3 cellular contexts compared by ENCODE assay signal in genomic region chr2:230097424-230097823, GRCh38.
TF ChIP-seq lines count a peak whose summit lies in the region.

No MANE protein-coding gene starts in this region.

TF ChIP-seq in liver, 16 proteins besides CTCF, POLR2A, EP300 and RAD21 (continued from another document):
- TF ChIP-seq MAX (IDR thresholded peaks at IDR 0.05), result no peak
- no peak for TF ChIP-seq FOXA2 (IDR thresholded peaks at IDR 0.05)
- no peak for TF ChIP-seq JUND (IDR thresholded peaks at IDR 0.05)
- TF ChIP-seq NR2F2 (IDR thresholded peaks at IDR 0.05), result no peak
- TF ChIP-seq FOXA1 (IDR thresholded peaks at IDR 0.05), result no peak
- TF ChIP-seq YY1 (IDR thresholded peaks at IDR 0.05), result peak; percentile 19
- TF ChIP-seq, protein P1, sequence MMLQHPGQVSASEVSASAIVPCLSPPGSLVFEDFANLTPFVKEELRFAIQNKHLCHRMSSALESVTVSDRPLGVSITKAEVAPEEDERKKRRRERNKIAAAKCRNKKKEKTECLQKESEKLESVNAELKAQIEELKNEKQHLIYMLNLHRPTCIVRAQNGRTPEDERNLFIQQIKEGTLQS (IDR thresholded peaks at IDR 0.05), result no peak
- peak; percentile 58 to 78 for TF ChIP-seq HNF4A (conservative IDR thresholded peaks at IDR 0.05)
- TF ChIP-seq SP1 (IDR thresholded peaks at IDR 0.05), result peak; percentile 31

TF ChIP-seq in HepG2, 621 proteins besides CTCF, POLR2A, EP300 and RAD21 (continued from another document):
- TF ChIP-seq ETS1 (CRISPR knock-in tag; IDR thresholded peaks at IDR 0.05), result no peak
- TF ChIP-seq PAX8 (CRISPR knock-in tag; IDR thresholded peaks at IDR 0.05; ENCODE audit: borderline replicate concordance), result no peak
- TF ChIP-seq ZNF563 (CRISPR knock-in tag; IDR thresholded peaks at IDR 0.05), result no peak
- no peak for TF ChIP-seq CEBPB (IDR thresholded peaks at IDR 0.05; ENCODE audit: borderline replicate concordance, low read depth, low read length)
- no peak for TF ChIP-seq WIZ (CRISPR knock-in tag; IDR thresholded peaks at IDR 0.05)
- no peak for TF ChIP-seq ZBTB8A (CRISPR knock-in tag; IDR thresholded peaks at IDR 0.05; ENCODE audit: borderline replicate concordance, low read depth)
- TF ChIP-seq SALL1 (CRISPR knock-in tag; IDR thresholded peaks at IDR 0.05), result no peak
- TF ChIP-seq ZNF543 (CRISPR knock-in tag; IDR thresholded peaks at IDR 0.05), result no peak
- TF ChIP-seq, protein P2, sequence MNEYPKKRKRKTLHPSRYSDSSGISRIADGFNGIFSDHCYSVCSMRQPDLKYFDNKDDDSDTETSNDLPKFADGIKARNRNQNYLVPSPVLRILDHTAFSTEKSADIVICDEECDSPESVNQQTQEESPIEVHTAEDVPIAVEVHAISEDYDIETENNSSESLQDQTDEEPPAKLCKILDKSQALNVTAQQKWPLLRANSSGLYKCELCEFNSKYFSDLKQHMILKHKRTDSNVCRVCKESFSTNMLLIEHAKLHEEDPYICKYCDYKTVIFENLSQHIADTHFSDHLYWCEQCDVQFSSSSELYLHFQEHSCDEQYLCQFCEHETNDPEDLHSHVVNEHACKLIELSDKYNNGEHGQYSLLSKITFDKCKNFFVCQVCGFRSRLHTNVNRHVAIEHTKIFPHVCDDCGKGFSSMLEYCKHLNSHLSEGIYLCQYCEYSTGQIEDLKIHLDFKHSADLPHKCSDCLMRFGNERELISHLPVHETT (CRISPR knock-in tag; conservative IDR thresholded peaks at IDR 0.05), result no peak
- TF ChIP-seq ZNF296 (CRISPR knock-in tag; conservative IDR thresholded peaks at IDR 0.05), result no peak
- TF ChIP-seq RXRA (CRISPR knock-in tag; IDR thresholded peaks at IDR 0.05), result no peak
- no peak for TF ChIP-seq ZNF564 (CRISPR knock-in tag; IDR thresholded peaks at IDR 0.05)
- TF ChIP-seq MTF1 (CRISPR knock-in tag; IDR thresholded peaks at IDR 0.05), result no peak
- TF ChIP-seq PPARG (CRISPR knock-in tag; conservative IDR thresholded peaks at IDR 0.05), result no peak
- no peak for TF ChIP-seq RFX1 (IDR thresholded peaks at IDR 0.05)
- TF ChIP-seq, protein P3, sequence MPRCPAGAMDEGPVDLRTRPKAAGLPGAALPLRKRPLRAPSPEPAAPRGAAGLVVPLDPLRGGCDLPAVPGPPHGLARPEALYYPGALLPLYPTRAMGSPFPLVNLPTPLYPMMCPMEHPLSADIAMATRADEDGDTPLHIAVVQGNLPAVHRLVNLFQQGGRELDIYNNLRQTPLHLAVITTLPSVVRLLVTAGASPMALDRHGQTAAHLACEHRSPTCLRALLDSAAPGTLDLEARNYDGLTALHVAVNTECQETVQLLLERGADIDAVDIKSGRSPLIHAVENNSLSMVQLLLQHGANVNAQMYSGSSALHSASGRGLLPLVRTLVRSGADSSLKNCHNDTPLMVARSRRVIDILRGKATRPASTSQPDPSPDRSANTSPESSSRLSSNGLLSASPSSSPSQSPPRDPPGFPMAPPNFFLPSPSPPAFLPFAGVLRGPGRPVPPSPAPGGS (CRISPR knock-in tag; IDR thresholded peaks at IDR 0.05), result no peak
- TF ChIP-seq ZNF441 (CRISPR knock-in tag; IDR thresholded peaks at IDR 0.05; ENCODE audit: borderline replicate concordance), result no peak
- TF ChIP-seq, protein P4, sequence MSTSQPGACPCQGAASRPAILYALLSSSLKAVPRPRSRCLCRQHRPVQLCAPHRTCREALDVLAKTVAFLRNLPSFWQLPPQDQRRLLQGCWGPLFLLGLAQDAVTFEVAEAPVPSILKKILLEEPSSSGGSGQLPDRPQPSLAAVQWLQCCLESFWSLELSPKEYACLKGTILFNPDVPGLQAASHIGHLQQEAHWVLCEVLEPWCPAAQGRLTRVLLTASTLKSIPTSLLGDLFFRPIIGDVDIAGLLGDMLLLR (CRISPR knock-in tag; IDR thresholded peaks at IDR 0.05), result no peak

TF ChIP-seq in SK-N-SH treated with all-trans-retinoic acid at 6 μM for 48 hours, 23 proteins besides CTCF, POLR2A, EP300 and RAD21 (continued from another document):
- TF ChIP-seq, protein P5, sequence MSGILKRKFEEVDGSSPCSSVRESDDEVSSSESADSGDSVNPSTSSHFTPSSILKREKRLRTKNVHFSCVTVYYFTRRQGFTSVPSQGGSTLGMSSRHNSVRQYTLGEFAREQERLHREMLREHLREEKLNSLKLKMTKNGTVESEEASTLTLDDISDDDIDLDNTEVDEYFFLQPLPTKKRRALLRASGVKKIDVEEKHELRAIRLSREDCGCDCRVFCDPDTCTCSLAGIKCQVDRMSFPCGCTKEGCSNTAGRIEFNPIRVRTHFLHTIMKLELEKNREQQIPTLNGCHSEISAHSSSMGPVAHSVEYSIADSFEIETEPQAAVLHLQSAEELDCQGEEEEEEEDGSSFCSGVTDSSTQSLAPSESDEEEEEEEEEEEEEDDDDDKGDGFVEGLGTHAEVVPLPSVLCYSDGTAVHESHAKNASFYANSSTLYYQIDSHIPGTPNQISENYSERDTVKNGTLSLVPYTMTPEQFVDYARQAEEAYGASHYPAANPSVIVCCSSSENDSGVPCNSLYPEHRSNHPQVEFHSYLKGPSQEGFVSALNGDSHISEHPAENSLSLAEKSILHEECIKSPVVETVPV (CRISPR knock-in tag; IDR thresholded peaks at IDR 0.05), result no peak
- no peak for TF ChIP-seq TSHZ2 (CRISPR knock-in tag; IDR thresholded peaks at IDR 0.05)
- no peak for TF ChIP-seq ZC3H10 (CRISPR knock-in tag; IDR thresholded peaks at IDR 0.05)
- TF ChIP-seq ZNF565 (CRISPR knock-in tag; conservative IDR thresholded peaks at IDR 0.05; ENCODE audit: low read depth), result no peak
- TF ChIP-seq POU6F1 (CRISPR knock-in tag; IDR thresholded peaks at IDR 0.05; ENCODE audit: borderline replicate concordance, low read depth), result no peak
- TF ChIP-seq PPARA (CRISPR knock-in tag; IDR thresholded peaks at IDR 0.05; ENCODE audit: borderline replicate concordance), result no peak
- no peak for TF ChIP-seq GLIS3 (CRISPR knock-in tag; IDR thresholded peaks at IDR 0.05)
- TF ChIP-seq, protein P6, sequence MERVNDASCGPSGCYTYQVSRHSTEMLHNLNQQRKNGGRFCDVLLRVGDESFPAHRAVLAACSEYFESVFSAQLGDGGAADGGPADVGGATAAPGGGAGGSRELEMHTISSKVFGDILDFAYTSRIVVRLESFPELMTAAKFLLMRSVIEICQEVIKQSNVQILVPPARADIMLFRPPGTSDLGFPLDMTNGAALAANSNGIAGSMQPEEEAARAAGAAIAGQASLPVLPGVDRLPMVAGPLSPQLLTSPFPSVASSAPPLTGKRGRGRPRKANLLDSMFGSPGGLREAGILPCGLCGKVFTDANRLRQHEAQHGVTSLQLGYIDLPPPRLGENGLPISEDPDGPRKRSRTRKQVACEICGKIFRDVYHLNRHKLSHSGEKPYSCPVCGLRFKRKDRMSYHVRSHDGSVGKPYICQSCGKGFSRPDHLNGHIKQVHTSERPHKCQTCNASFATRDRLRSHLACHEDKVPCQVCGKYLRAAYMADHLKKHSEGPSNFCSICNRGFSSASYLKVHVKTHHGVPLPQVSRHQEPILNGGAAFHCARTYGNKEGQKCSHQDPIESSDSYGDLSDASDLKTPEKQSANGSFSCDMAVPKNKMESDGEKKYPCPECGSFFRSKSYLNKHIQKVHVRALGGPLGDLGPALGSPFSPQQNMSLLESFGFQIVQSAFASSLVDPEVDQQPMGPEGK (CRISPR knock-in tag; IDR thresholded peaks at IDR 0.05; ENCODE audit: borderline replicate concordance), result no peak
- TF ChIP-seq ISL1 (CRISPR knock-in tag; IDR thresholded peaks at IDR 0.05), result no peak
- no peak for TF ChIP-seq ZNF8 (CRISPR knock-in tag; IDR thresholded peaks at IDR 0.05)
TF ChIP-seq in SK-N-SH treated with all-trans-retinoic acid at 6 μM for 48 hours: peak in this region for 0.
